ENCODE assay signal across 22 cellular contexts in the genomic region with DNA sequence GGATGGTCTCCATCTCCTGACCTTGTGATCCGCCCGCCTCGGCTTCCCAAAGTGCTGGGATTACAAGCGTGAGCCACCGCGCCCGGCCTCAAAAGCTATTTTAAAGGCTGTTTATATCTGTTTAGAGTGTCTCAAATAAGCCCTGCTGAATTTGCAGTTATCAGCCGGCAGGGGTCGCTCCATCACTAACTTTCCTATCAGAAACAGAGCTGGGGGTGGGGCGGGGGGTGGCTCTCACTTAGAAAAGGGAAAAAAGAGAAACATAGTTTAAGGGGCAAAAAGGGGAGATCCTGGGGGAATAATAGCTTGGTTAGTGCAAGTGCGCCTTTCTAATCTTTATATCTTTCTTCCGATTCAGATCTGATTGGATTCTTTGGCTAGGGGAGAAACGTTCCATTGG.
A peak's percentile ranks its signal among the peaks of the same experiment; 100 is the strongest.
DNase-seq lines count a peak whose midpoint lies in the region; ATAC-seq and TF ChIP-seq lines count a peak whose summit lies in the region.
"Had no signal": no experiment of that assay in that cellular context is flagged by ENCODE, and none has a peak within 500 bp of the region (broad histone marks: within the 10 kb centered on the region; RNA-seq: fewer than 3 reads in every experiment).

No MANE protein-coding gene starts in this region.

- H3K79me2 ChIP-seq in smooth muscle cell (ENCODE audit: low read depth), result no peaks in the 10 kb centered on the region

- H3K27me3 ChIP-seq in WERI-Rb-1 (ENCODE audit: insufficient read depth, low read depth, severe bottlenecking) (peaks cover 21% of the 10 kb centered on the region), smooth muscle cell (ENCODE audit: low read depth) (no peaks in the 10 kb centered on the region)
- H3K27me3 ChIP-seq: foreskin keratinocyte had no signal

- H3K4me2 ChIP-seq in smooth muscle cell, result no peak overlapping the region

- H3K9me3 ChIP-seq in WERI-Rb-1 (ENCODE audit: severe bottlenecking), result no peaks in the 10 kb centered on the region
- H3K9me3 ChIP-seq in smooth muscle cell (replicated peaks; ENCODE audit: low read depth), result peaks cover 3% of the 10 kb centered on the region
- H3K9me3 ChIP-seq: Caco-2 had no signal

- H3K36me3 ChIP-seq in WERI-Rb-1, result no peaks in the 10 kb centered on the region
- no peaks in the 10 kb centered on the region for H3K36me3 ChIP-seq in smooth muscle cell (ENCODE audit: low read depth)

- no peak overlapping the region for H2AFZ ChIP-seq in smooth muscle cell (ENCODE audit: low read depth)

- DNase-seq in NCI-H82 (lab: John Stamatoyannopoulos, UW) (peak; percentile 56), NCI-H82 treated with DMSO at 0.1 percent for 48 hours (lab: John Stamatoyannopoulos, UW; ENCODE audit: unreplicated experiment) (no peak), LNCaP clone FGC (ENCODE audit: low read depth) (no peak), WERI-Rb-1 (peak; percentile 8), smooth muscle cell (lab: John Stamatoyannopoulos, UW; ENCODE audit: unreplicated experiment) (no peak), middle frontal gyrus (ENCODE audit: extremely low spot score, low spot score) (no peak)
- no peak for DNase-seq in stimulated activated CD4-positive, alpha-beta T cell treated with anti-CD3 and anti-CD28 coated beads, Interleukin-2, amount 100 ng/mL, for 24 hours
- DNase-seq: activated CD4-positive, alpha-beta T cell treated with anti-CD3 and anti-CD28 coated beads, Interleukin-2, amount 50 U/mL, for 4 hours; activated naive CD4-positive, alpha-beta T cell; amniotic stem cell; Caco-2; dermis blood vessel endothelial cell; foreskin keratinocyte; HFFc6; hippocampal formation; NCI-H1930; NCI-H345; nucleus accumbens; retina; SHP77 treated with DMSO at 0.1 percent for 48 hours; T-helper 17 cell had no signal

- TF ChIP-seq CTCF in LNCaP clone FGC (IDR thresholded peaks at IDR 0.05; ENCODE audit: control insufficient read depth, extremely low read depth, insufficient read depth), result peak; percentile 36
- no peak for TF ChIP-seq CTCF in WERI-Rb-1 (IDR thresholded peaks at IDR 0.05; ENCODE audit: low read depth, low read length)
- peak; percentile 26 for TF ChIP-seq CTCF in smooth muscle cell (IDR thresholded peaks at IDR 0.05; ENCODE audit: borderline replicate concordance, insufficient read depth, poor library complexity, severe bottlenecking)

- no peaks in the 10 kb centered on the region for H3F3A ChIP-seq in smooth muscle cell (ENCODE audit: low read depth)

- H3K4me3 ChIP-seq in LNCaP clone FGC (ENCODE audit: low read depth, low read length) (no peak overlapping the region), WERI-Rb-1 (ENCODE audit: low read depth, low read length) (no peak overlapping the region), smooth muscle cell (no peak overlapping the region)

- H4K20me1 ChIP-seq in smooth muscle cell (ENCODE audit: low read depth), result no peaks in the 10 kb centered on the region

- ATAC-seq in HG03139 (IDR thresholded peaks at IDR 0.05; ENCODE audit: unreplicated experiment), result no peak
- ATAC-seq: foreskin keratinocyte, T-helper 17 cell had no signal

- H3K27ac ChIP-seq in WERI-Rb-1 (no peak overlapping the region), smooth muscle cell (ENCODE audit: low read depth) (no peak overlapping the region)
- H3K27ac ChIP-seq: foreskin keratinocyte had no signal

- no peak overlapping the region for H3K9ac ChIP-seq in smooth muscle cell (ENCODE audit: low read depth)

- 87% methylated on average over 13 of the region's 13 CpGs for WGBS in smooth muscle cell (ENCODE audit: low lambda C conversion rate)

- no peaks in the 10 kb centered on the region for H3K4me1 ChIP-seq in smooth muscle cell (ENCODE audit: low read depth)
- H3K4me1 ChIP-seq: Caco-2, foreskin keratinocyte had no signal

Comparison
In these comparisons a context has a peak if more than half of its experiments do, and no peak if none do; other contexts are left out.
1. DNase-seq: peak in NCI-H82 (single experiment) and WERI-Rb-1 (single experiment); none in NCI-H82 treated with DMSO at 0.1 percent for 48 hours (single experiment), LNCaP clone FGC (single experiment), smooth muscle cell (single experiment), stimulated activated CD4-positive, alpha-beta T cell treated with anti-CD3 and anti-CD28 coated beads, Interleukin-2, amount 100 ng/mL, for 24 hours (0 of 2) and middle frontal gyrus (single experiment).